ENCODE assay signal across 12 cellular contexts in genomic region chr6:52603000-52603795, GRCh38.
DNase-seq lines count a peak whose midpoint lies in the region; ATAC-seq and TF ChIP-seq lines count a peak whose summit lies in the region.
"Had no signal": no experiment of that assay in that cellular context is flagged by ENCODE, and none has a peak within 500 bp of the region (broad histone marks: within the 10 kb centered on the region; RNA-seq: fewer than 3 reads in every experiment).

No MANE protein-coding gene starts in this region.

- POLR2A ChIA-PET in GM10248 (lab: Yijun Ruan, JAX), result no interaction called here

- CTCF ChIA-PET in GM10248 (lab: Yijun Ruan, JAX), result interaction anchor here (0.7 to 4.4 kb wide), 4 partner anchors 8 to 187 kb away, joined by 3 to 18 read pairs (median 8); no protein-coding TSS in a partner anchor

- DNase-seq in DMS53 (lab: John Stamatoyannopoulos, UW) (peak; percentile 46), DMS53 treated with DMSO at 0.1 percent for 48 hours (lab: John Stamatoyannopoulos, UW; ENCODE audit: unreplicated experiment) (no peak), RWPE2 (ENCODE audit: low spot score) (no peak), fibroblast of pulmonary artery (ENCODE audit: low read depth) (peak; percentile 69), GM10248 (ENCODE audit: extremely low spot score) (no peak), NCI-H446 treated with DMSO at 0.1 percent for 48 hours (lab: John Stamatoyannopoulos, UW) (no peak)
- DNase-seq in stimulated activated effector memory CD8-positive, alpha-beta T cell treated with anti-CD3 and anti-CD28 coated beads, Interleukin-12 subunit alpha, Interleukin-12 subunit beta, amount 100 ng/mL, for 72 hours (ENCODE audit: low spot score in 2 of 2), result no peak
- DNase-seq: activated CD8-positive, alpha-beta memory T cell treated with anti-CD3 and anti-CD28 coated beads, Interleukin-2, amount 50 U/mL, for 4 hours; cortex of kidney; NCI-H2081 treated with DMSO at 0.1 percent for 48 hours had no signal

- no peak overlapping the region for H3K4me3 ChIP-seq in RWPE2 (ENCODE audit: severe bottlenecking)
- H3K4me3 ChIP-seq in fibroblast of pulmonary artery (replicated peaks; ENCODE audit: low read depth, low read length), result no peak overlapping the region

- no peak overlapping the region for H3K4me3 Mint-ChIP-seq in stimulated activated effector memory CD8-positive, alpha-beta T cell treated with anti-CD3 and anti-CD28 coated beads, Interleukin-12 subunit alpha, Interleukin-12 subunit beta, amount 100 ng/mL, for 72 hours

- no peak overlapping the region for H3K27ac ChIP-seq in RWPE2 (ENCODE audit: poor library complexity, severe bottlenecking)
- H3K27ac ChIP-seq: 22Rv1 had no signal

- no peaks in the 10 kb centered on the region for H3K27me3 ChIP-seq in RWPE2 (ENCODE audit: insufficient read depth, poor library complexity, severe bottlenecking)

- ATAC-seq in RWPE2 (ENCODE audit: low read depth), result 0 out of 3 replicates have a peak, but pooled peaks have one; percentile 45
- peak; percentile 54 for ATAC-seq in stimulated activated effector memory CD8-positive, alpha-beta T cell treated with anti-CD3 and anti-CD28 coated beads, Interleukin-12 subunit alpha, Interleukin-12 subunit beta, amount 100 ng/mL, for 72 hours
- no peak for ATAC-seq in GM19455 (IDR thresholded peaks at IDR 0.05; ENCODE audit: unreplicated experiment)

- no peaks in the 10 kb centered on the region for H3K9me3 ChIP-seq in RWPE2 (ENCODE audit: severe bottlenecking)

- TF ChIP-seq CTCF in RWPE2 (IDR thresholded peaks at IDR 0.05; ENCODE audit: poor library complexity, severe bottlenecking) (no peak), fibroblast of pulmonary artery (IDR thresholded peaks at IDR 0.05; ENCODE audit: low read length, missing control alignments) (no peak), GM10248 (IDR thresholded peaks at IDR 0.05; ENCODE audit: control extremely low read depth, extremely low read depth, low read depth, missing control alignments) (no peak)

- no peaks in the 10 kb centered on the region for H3K9me3 Mint-ChIP-seq in stimulated activated effector memory CD8-positive, alpha-beta T cell treated with anti-CD3 and anti-CD28 coated beads, Interleukin-12 subunit alpha, Interleukin-12 subunit beta, amount 100 ng/mL, for 72 hours

- H3K27ac Mint-ChIP-seq in stimulated activated effector memory CD8-positive, alpha-beta T cell treated with anti-CD3 and anti-CD28 coated beads, Interleukin-12 subunit alpha, Interleukin-12 subunit beta, amount 100 ng/mL, for 72 hours, result no peak overlapping the region

- no peaks in the 10 kb centered on the region for H3K36me3 Mint-ChIP-seq in stimulated activated effector memory CD8-positive, alpha-beta T cell treated with anti-CD3 and anti-CD28 coated beads, Interleukin-12 subunit alpha, Interleukin-12 subunit beta, amount 100 ng/mL, for 72 hours

- no peaks in the 10 kb centered on the region for H3K4me1 ChIP-seq in RWPE2 (ENCODE audit: insufficient read depth, poor library complexity, severe bottlenecking)

- no peaks in the 10 kb centered on the region for H3K36me3 ChIP-seq in RWPE2 (ENCODE audit: low read depth)

- peaks cover 3% of the 10 kb centered on the region for H3K4me1 Mint-ChIP-seq in stimulated activated effector memory CD8-positive, alpha-beta T cell treated with anti-CD3 and anti-CD28 coated beads, Interleukin-12 subunit alpha, Interleukin-12 subunit beta, amount 100 ng/mL, for 72 hours

Comparison
In these comparisons a context has a peak if more than half of its experiments do, and no peak if none do; other contexts are left out.
1. DNase-seq: peak in DMS53 (single experiment) and fibroblast of pulmonary artery (single experiment); none in DMS53 treated with DMSO at 0.1 percent for 48 hours (single experiment), RWPE2 (single experiment), stimulated activated effector memory CD8-positive, alpha-beta T cell treated with anti-CD3 and anti-CD28 coated beads, Interleukin-12 subunit alpha, Interleukin-12 subunit beta, amount 100 ng/mL, for 72 hours (0 of 2), GM10248 (single experiment) and NCI-H446 treated with DMSO at 0.1 percent for 48 hours (single experiment).